In genomic region chr14:55845963-55846851, GRCh38 we compare ENCODE assay signal across 1 cellular context.
TF ChIP-seq lines count a peak whose summit lies in the region.

No MANE protein-coding gene starts in this region.

TF ChIP-seq in IMR-90, 13 proteins besides CTCF, POLR2A, EP300 and RAD21:
- no peak for TF ChIP-seq NFE2L2 (IDR thresholded peaks at IDR 0.05; ENCODE audit: low read depth, low read length)
- TF ChIP-seq RFX5 (IDR thresholded peaks at IDR 0.05; ENCODE audit: low read depth, low read length) = no peak
- no peak for TF ChIP-seq CHD1 (IDR thresholded peaks at IDR 0.05; ENCODE audit: low read depth, low read length)
- TF ChIP-seq CEBPB (IDR thresholded peaks at IDR 0.05; ENCODE audit: low read depth, low read length) = peak; percentile 37; the same call in 1 of the 2 replicates
- no peak for TF ChIP-seq MAFK (IDR thresholded peaks at IDR 0.05; ENCODE audit: low read depth, low read length)
- TF ChIP-seq, protein P1, sequence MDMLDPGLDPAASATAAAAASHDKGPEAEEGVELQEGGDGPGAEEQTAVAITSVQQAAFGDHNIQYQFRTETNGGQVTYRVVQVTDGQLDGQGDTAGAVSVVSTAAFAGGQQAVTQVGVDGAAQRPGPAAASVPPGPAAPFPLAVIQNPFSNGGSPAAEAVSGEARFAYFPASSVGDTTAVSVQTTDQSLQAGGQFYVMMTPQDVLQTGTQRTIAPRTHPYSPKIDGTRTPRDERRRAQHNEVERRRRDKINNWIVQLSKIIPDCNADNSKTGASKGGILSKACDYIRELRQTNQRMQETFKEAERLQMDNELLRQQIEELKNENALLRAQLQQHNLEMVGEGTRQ (IDR thresholded peaks at IDR 0.05; ENCODE audit: low read depth, low read length) = peak; percentile 72
TF ChIP-seq in IMR-90: peak in this region for 2.
